ENCODE assay signal across 24 cellular contexts in genomic region chr11:77035580-77035979, GRCh38. TPM values are rescaled to one million over a fixed set of nuclear protein-coding genes. Genes with fewer than 3 reads are reported as not detected.
DNase-seq lines count a peak whose midpoint lies in the region; ATAC-seq and TF ChIP-seq lines count a peak whose summit lies in the region.
"Had no signal": no experiment of that assay in that cellular context is flagged by ENCODE, and none has a peak within 500 bp of the region (broad histone marks: within the 10 kb centered on the region; RNA-seq: fewer than 3 reads in every experiment).

No MANE protein-coding gene starts in this region.

- no peaks in the 10 kb centered on the region for H3K9me3 Mint-ChIP-seq in MCF 10A (ENCODE audit: unreplicated experiment)
- H3K9me3 Mint-ChIP-seq in CD8-positive, alpha-beta T cell: no peaks in the 10 kb centered on the region
- H3K9me3 Mint-ChIP-seq: central memory CD8-positive, alpha-beta T cell; effector memory CD8-positive, alpha-beta T cell had no signal

- CTCF ChIA-PET in MCF 10A (lab: Yijun Ruan, JAX): interaction anchor here (0.6 to 2.6 kb wide), 4 partner anchors 10 to 314 kb away, joined by 3 to 18 read pairs (median 8); no protein-coding TSS in a partner anchor
- CTCF ChIA-PET in CD8-positive, alpha-beta T cell (lab: Charles Lee): interaction anchor here (1.5 kb wide), 1 partner anchor 18 kb away, joined by 3 read pairs; no protein-coding TSS in a partner anchor

- H3K27ac Mint-ChIP-seq in MCF 10A (ENCODE audit: low read depth, unreplicated experiment): no peak overlapping the region
- no peak overlapping the region for H3K27ac Mint-ChIP-seq in CD8-positive, alpha-beta T cell
- H3K27ac Mint-ChIP-seq: effector memory CD8-positive, alpha-beta T cell; nephron progenitor cell had no signal

- POLR2A ChIA-PET in MCF 10A (lab: Yijun Ruan, JAX): interaction anchor here (1.7 kb wide), 1 partner anchor 15 kb away, joined by 4 read pairs; no protein-coding TSS in a partner anchor
- POLR2A ChIA-PET in CD8-positive, alpha-beta T cell (lab: Charles Lee): no interaction called here

- DNase-seq in MCF 10A (ENCODE audit: unreplicated experiment): peak; percentile 91
- no peak for DNase-seq in breast epithelium (ENCODE audit: low spot score in 2 of 2)
- DNase-seq in Peyer's patch: peak in 2 of 3 donors; percentile 65 to 75
- no peak for DNase-seq in AG08395 (ENCODE audit: low spot score)
- no peak for DNase-seq in UCSD-AML1 (lab: John Stamatoyannopoulos, UW; ENCODE audit: unreplicated experiment)
- no peak for DNase-seq in CD8-positive, alpha-beta T cell
- DNase-seq in NOMO-1 (lab: John Stamatoyannopoulos, UW; ENCODE audit: unreplicated experiment in 2 of 2): no peak
- DNase-seq: activated CD4-positive, alpha-beta T cell treated with anti-CD3 and anti-CD28 coated beads for 48 hours; activated effector memory CD4-positive, alpha-beta T cell treated with anti-CD3 and anti-CD28 coated beads, Interleukin-2, amount 50 U/mL, for 16 hours; AML-193; effector memory CD8-positive, alpha-beta T cell; H7; hippocampal formation; islet precursor cell; mesenchymal stem cell; NCI-H1092; NCI-H446; nephron progenitor cell; stimulated activated CD4-positive, alpha-beta T cell treated with anti-CD3 and anti-CD28 coated beads, Interleukin-4, amount 100 ng/mL, for 4 hours; substantia nigra had no signal

- no TSS peak for BruUV-seq in MCF 10A (replicated peaks; lab: Mats Ljungman, UMichigan)

- no peaks in the 10 kb centered on the region for H3K36me3 Mint-ChIP-seq in MCF 10A (ENCODE audit: insufficient read depth, unreplicated experiment)
- no peaks in the 10 kb centered on the region for H3K36me3 Mint-ChIP-seq in CD8-positive, alpha-beta T cell

- H3K4me3 Mint-ChIP-seq in MCF 10A (ENCODE audit: unreplicated experiment): no peak overlapping the region
- no peak overlapping the region for H3K4me3 Mint-ChIP-seq in CD8-positive, alpha-beta T cell
- H3K4me3 Mint-ChIP-seq: central memory CD8-positive, alpha-beta T cell; effector memory CD8-positive, alpha-beta T cell; nephron progenitor cell had no signal

- TF ChIP-seq POLR2A in breast epithelium (IDR thresholded peaks at IDR 0.05) (no peak), Peyer's patch (IDR thresholded peaks at IDR 0.05) (peak in 1 of 2 donors; percentile 27)

- intact Hi-C loops in MCF 10A (cut with micrococcal nuclease) (no loop called here), breast epithelium (cut with DNase I; ENCODE audit: low total_unique reads) (no loop called here)
- intact Hi-C loops in CD8-positive, alpha-beta T cell (cut with DNase I, micrococcal nuclease): loop anchor here in 1 of 2 experiments (5.0 kb wide), 1 partner anchor 113 kb away; no protein-coding TSS in a partner anchor

- no peak overlapping the region for H3K4me3 ChIP-seq in breast epithelium
- H3K4me3 ChIP-seq in Peyer's patch: peak overlapping the region in 2 of 4 donors; percentile 13 to 26
- no peak overlapping the region for H3K4me3 ChIP-seq in CD8-positive, alpha-beta T cell (ENCODE audit: low read depth, low read length)
- H3K4me3 ChIP-seq: prostate gland, smooth muscle cell had no signal

- peaks cover 7% of the 10 kb centered on the region for H3K4me1 Mint-ChIP-seq in MCF 10A (ENCODE audit: insufficient read depth, unreplicated experiment)
- peaks cover 8% of the 10 kb centered on the region for H3K4me1 Mint-ChIP-seq in CD8-positive, alpha-beta T cell (ENCODE audit: low read depth)

- H3K36me3 ChIP-seq in breast epithelium (no peaks in the 10 kb centered on the region), Peyer's patch (no peaks in the 10 kb centered on the region)
- H3K36me3 ChIP-seq in CD8-positive, alpha-beta T cell (ENCODE audit: insufficient read depth, low read length): no peaks in the 10 kb centered on the region
- H3K36me3 ChIP-seq: prostate gland had no signal

- H3K27ac ChIP-seq in breast epithelium (no peak overlapping the region), Peyer's patch (peak overlapping the region in 3 of 4 donors; percentile 41 to 73 (median 56))
- no peak overlapping the region for H3K27ac ChIP-seq in CD8-positive, alpha-beta T cell (ENCODE audit: low read depth, low read length)
- H3K27ac ChIP-seq: prostate gland had no signal

- H3K27me3 ChIP-seq in breast epithelium (peaks cover 4 to 32% of the 10 kb centered on the region in 2 donors), Peyer's patch (no peaks in the 10 kb centered on the region)
- H3K27me3 ChIP-seq in CD8-positive, alpha-beta T cell (ENCODE audit: insufficient read depth, low read length): peaks cover 16% of the 10 kb centered on the region

- H3K9me3 ChIP-seq in breast epithelium (no peaks in the 10 kb centered on the region), Peyer's patch (no peaks in the 10 kb centered on the region)
- no peaks in the 10 kb centered on the region for H3K9me3 ChIP-seq in CD8-positive, alpha-beta T cell (ENCODE audit: low read length)
- H3K9me3 ChIP-seq: prostate gland had no signal

- TF ChIP-seq CTCF in MCF 10A (IDR thresholded peaks at IDR 0.05; ENCODE audit: unreplicated experiment) (no peak), breast epithelium (IDR thresholded peaks at IDR 0.05) (no peak), Peyer's patch (IDR thresholded peaks at IDR 0.05) (no peak)
- no peak for TF ChIP-seq CTCF in CD8-positive, alpha-beta T cell (IDR thresholded peaks at IDR 0.05)

- H3K4me1 ChIP-seq in breast epithelium: no peaks in the 10 kb centered on the region
- H3K4me1 ChIP-seq in Peyer's patch: peaks cover 0 to 28% (median 10%) of the 10 kb centered on the region in 4 donors
- peaks cover 5% of the 10 kb centered on the region for H3K4me1 ChIP-seq in CD8-positive, alpha-beta T cell (ENCODE audit: insufficient read depth, low read length)

- ATAC-seq in esophagus mucosa: peak; percentile 74
- no peak for ATAC-seq in CD8-positive, alpha-beta T cell
- ATAC-seq: effector memory CD8-positive, alpha-beta T cell had no signal

- peaks cover 15% of the 10 kb centered on the region for H3K27me3 Mint-ChIP-seq in MCF 10A (ENCODE audit: insufficient read depth, unreplicated experiment)
- H3K27me3 Mint-ChIP-seq in CD8-positive, alpha-beta T cell (ENCODE audit: low read depth): peaks cover 38% of the 10 kb centered on the region

RNA-seq across cellular contexts. Expression of gene B3GNT6, which starts 1.4 kb away (rescaled TPM):
- total RNA-seq in MCF 10A (2022) (not detected in 2 replicates), breast epithelium (under 1 TPM in 1 of 3 donors, not detected in 2; 0.33 TPM), Peyer's patch (10 to 100 TPM in 3 of 4 donors, 1 to 10 TPM in 1; 5.0 to 76.4 (median 26.2) TPM), esophagus mucosa (2.3 TPM)
- total RNA-seq in CD8-positive, alpha-beta T cell: not detected
- total RNA-seq: H7 had no signal

RNA-seq across cellular contexts. Expression of gene CAPN5, which starts 31.2 kb away (rescaled TPM):
- total RNA-seq in MCF 10A (2022) (0.26 and 0.49 TPM in 2 replicates), breast epithelium (1 to 10 TPM; 2.8 to 6.1 (median 3.6) TPM), Peyer's patch (100 to 1,000 TPM in 3 of 4 donors, 10 to 100 TPM in 1; 75.9 to 203 (median 162) TPM), esophagus mucosa (30.4 TPM)
- 1 to 10 TPM; 6.5 to 7.4 TPM for total RNA-seq in CD8-positive, alpha-beta T cell

Comparison
In these comparisons a context has a peak if more than half of its experiments do, and no peak if none do; other contexts are left out.
1. DNase-seq: peak in MCF 10A (single experiment) and Peyer's patch (2 of 3); none in breast epithelium (0 of 2), AG08395 (single experiment), UCSD-AML1 (single experiment), CD8-positive, alpha-beta T cell (0 of 7) and NOMO-1 (0 of 2).
2. H3K27ac ChIP-seq: peak in Peyer's patch (3 of 4); none in breast epithelium (0 of 2) and CD8-positive, alpha-beta T cell (single experiment).